Comparison of ENCODE assay signal across 8 cellular contexts in the genomic region with DNA sequence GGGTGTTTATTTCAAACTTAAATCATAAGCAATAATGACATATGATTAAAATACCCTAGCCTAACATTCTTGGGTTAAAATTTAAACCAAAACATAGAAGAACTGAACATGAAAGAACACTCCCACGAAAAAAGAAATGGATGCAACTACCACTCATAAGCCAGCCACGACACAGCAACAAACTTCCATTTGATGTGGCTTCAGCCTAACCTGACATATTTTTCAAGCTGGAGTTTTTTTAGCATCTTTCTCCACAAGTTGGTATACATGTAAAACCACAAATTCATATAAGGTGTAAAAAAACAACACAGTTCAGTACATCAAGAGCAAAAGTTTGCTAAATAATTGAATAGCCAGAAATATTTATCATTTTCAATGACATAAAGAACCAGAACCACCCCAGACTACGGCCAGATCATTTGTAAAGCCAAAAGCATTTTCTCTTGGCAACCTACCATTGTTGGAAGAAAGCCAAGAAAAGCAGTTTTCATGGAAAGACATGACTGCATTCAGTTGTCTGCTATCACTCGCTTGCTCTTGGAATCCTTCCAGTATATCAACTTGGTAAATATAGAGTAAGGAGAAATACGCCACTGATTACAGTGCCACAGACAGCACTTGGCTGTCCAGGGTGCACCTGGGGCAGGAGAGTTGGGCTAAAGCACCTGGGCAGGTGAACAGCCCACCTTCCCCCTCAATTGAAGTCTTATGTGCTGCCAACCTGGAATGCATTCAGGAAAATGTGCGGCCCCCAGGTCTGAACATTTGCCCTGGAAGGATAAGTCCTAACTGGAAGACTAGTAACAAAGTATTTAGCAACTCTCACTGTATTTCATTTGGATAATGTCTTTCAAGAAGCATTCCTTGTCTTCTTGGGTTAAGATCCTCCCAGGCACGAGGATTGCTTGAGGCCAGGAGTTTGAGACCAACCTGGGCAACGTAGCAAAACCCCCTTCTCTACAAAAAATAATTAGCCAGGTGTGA.
DNase-seq lines count a peak whose midpoint lies in the region; ATAC-seq, FAIRE-seq and TF ChIP-seq lines count a peak whose summit lies in the region.

No MANE protein-coding gene starts in this region.

- intact Hi-C loops in esophagus squamous epithelium (cut with DNase I): no loop called here

- no peaks in the 10 kb centered on the region for H3K9me3 ChIP-seq in esophagus squamous epithelium

- H3K27me3 ChIP-seq in esophagus squamous epithelium: no peaks in the 10 kb centered on the region

- H3K27me3 Mint-ChIP-seq in activated naive CD4-positive, alpha-beta T cell treated with anti-CD3 and anti-CD28 coated beads, Interleukin-2, amount 50 U/mL, for 24 hours: no peaks in the 10 kb centered on the region

- peaks cover 95% of the 10 kb centered on the region for H3K4me1 Mint-ChIP-seq in activated naive CD4-positive, alpha-beta T cell treated with anti-CD3 and anti-CD28 coated beads, Interleukin-2, amount 50 U/mL, for 24 hours

- TF ChIP-seq POLR2A in esophagus squamous epithelium (IDR thresholded peaks at IDR 0.05): no peak

- peak overlapping the region; percentile 56 for H3K4me3 Mint-ChIP-seq in activated naive CD4-positive, alpha-beta T cell treated with anti-CD3 and anti-CD28 coated beads, Interleukin-2, amount 50 U/mL, for 24 hours

- H3K9me3 Mint-ChIP-seq in activated naive CD4-positive, alpha-beta T cell treated with anti-CD3 and anti-CD28 coated beads, Interleukin-2, amount 50 U/mL, for 24 hours: no peaks in the 10 kb centered on the region
- H3K9me3 Mint-ChIP-seq in activated naive CD4-positive, alpha-beta T cell treated with anti-CD3 and anti-CD28 coated beads, Interleukin-2, amount 50 U/mL, for 72 hours: no peaks in the 10 kb centered on the region

- TF ChIP-seq CTCF in esophagus squamous epithelium (IDR thresholded peaks at IDR 0.05) (no peak), D721Med (IDR thresholded peaks at IDR 0.05; ENCODE audit: insufficient read depth, missing control alignments) (no peak)

- H3K4me3 ChIP-seq in esophagus squamous epithelium: peak overlapping the region in 1 of 4 donors; percentile 5

- H3K36me3 ChIP-seq in esophagus squamous epithelium: no peaks in the 10 kb centered on the region

- no peak for ATAC-seq in activated naive CD4-positive, alpha-beta T cell treated with anti-CD3 and anti-CD28 coated beads, Interleukin-2, amount 50 U/mL, for 72 hours
- ATAC-seq in GM21390 (IDR thresholded peaks at IDR 0.05; ENCODE audit: unreplicated experiment) (no peak), HG03432 (IDR thresholded peaks at IDR 0.05; ENCODE audit: unreplicated experiment) (no peak)

- no peak for FAIRE-seq in D721Med (lab: Jason Lieb, UNC)

- H3K36me3 Mint-ChIP-seq in activated naive CD4-positive, alpha-beta T cell treated with anti-CD3 and anti-CD28 coated beads, Interleukin-2, amount 50 U/mL, for 24 hours: no peaks in the 10 kb centered on the region
- H3K36me3 Mint-ChIP-seq in activated naive CD4-positive, alpha-beta T cell treated with anti-CD3 and anti-CD28 coated beads, Interleukin-2, amount 50 U/mL, for 72 hours: peaks cover 0 to 4% of the 10 kb centered on the region in 2 donors

- no peak for DNase-seq in activated naive CD4-positive, alpha-beta T cell treated with anti-CD3 and anti-CD28 coated beads, Interleukin-2, amount 50 U/mL, for 72 hours (ENCODE audit: low spot score in 2 of 2)
- DNase-seq in RPMI7951 (ENCODE audit: low read depth) (peak; percentile 88), esophagus squamous epithelium (lab: John Stamatoyannopoulos, UW) (no peak), pons (ENCODE audit: low spot score) (peak; percentile 45), D721Med (ENCODE audit: insufficient read length, low spot score) (no peak)

- H3K4me1 ChIP-seq in esophagus squamous epithelium: peaks cover 55 to 97% (median 61%) of the 10 kb centered on the region in 3 donors

- no peak overlapping the region for H3K27ac Mint-ChIP-seq in activated naive CD4-positive, alpha-beta T cell treated with anti-CD3 and anti-CD28 coated beads, Interleukin-2, amount 50 U/mL, for 24 hours
- H3K27ac Mint-ChIP-seq in activated naive CD4-positive, alpha-beta T cell treated with anti-CD3 and anti-CD28 coated beads, Interleukin-2, amount 50 U/mL, for 72 hours: no peak overlapping the region

- 23 to 40% methylated on average over 8 of the region's 8 CpGs for WGBS in esophagus squamous epithelium, 2 donors

- H3K27ac ChIP-seq in esophagus squamous epithelium: peak overlapping the region in 3 of 4 donors; percentile 11 to 36 (median 12)

Comparison
In these comparisons a context has a peak if more than half of its experiments do, and no peak if none do; other contexts are left out.
1. DNase-seq: peak in RPMI7951 (single experiment) and pons (single experiment); none in activated naive CD4-positive, alpha-beta T cell treated with anti-CD3 and anti-CD28 coated beads, Interleukin-2, amount 50 U/mL, for 72 hours (0 of 2), esophagus squamous epithelium (single experiment) and D721Med (single experiment).